Comparison of ENCODE assay signal across 15 cellular contexts in genomic region chr5:56468278-56468677, GRCh38.
DNase-seq lines count a peak whose midpoint lies in the region; ATAC-seq and TF ChIP-seq lines count a peak whose summit lies in the region.
"Had no signal": no experiment of that assay in that cellular context is flagged by ENCODE, and none has a peak within 500 bp of the region (broad histone marks: within the 10 kb centered on the region; RNA-seq: fewer than 3 reads in every experiment).

No MANE protein-coding gene starts in this region.

- 52 to 54% methylated on average over 3 of the region's 3 CpGs for WGBS in thyroid gland, 2 donors
- WGBS in hepatocyte (ENCODE audit: low lambda C conversion rate, missing lambda C conversion rate) = 69% methylated on average over 3 of the region's 3 CpGs

- H3K9me3 Mint-ChIP-seq in MCF 10A (ENCODE audit: unreplicated experiment) (no peaks in the 10 kb centered on the region), neural crest cell (no peaks in the 10 kb centered on the region)
- H3K9me3 Mint-ChIP-seq: CD4-positive, alpha-beta T cell had no signal

- CTCF ChIA-PET in MCF 10A (lab: Yijun Ruan, JAX) = no interaction called here

- no peaks in the 10 kb centered on the region for H3K27me3 ChIP-seq in breast epithelium
- no peaks in the 10 kb centered on the region for H3K27me3 ChIP-seq in thyroid gland
- no peaks in the 10 kb centered on the region for H3K27me3 ChIP-seq in hepatocyte

- intact Hi-C loops in breast epithelium (cut with DNase I; ENCODE audit: low total_unique reads) (no loop called here), MCF 10A (cut with micrococcal nuclease) (no loop called here), thyroid gland (cut with DNase I) (no loop called here)

- H4K20me1 ChIP-seq in hepatocyte (ENCODE audit: insufficient read depth, poor library complexity, severe bottlenecking) = no peaks in the 10 kb centered on the region

- H3K9me3 ChIP-seq in breast epithelium = no peaks in the 10 kb centered on the region
- H3K9me3 ChIP-seq in thyroid gland = no peaks in the 10 kb centered on the region
- no peaks in the 10 kb centered on the region for H3K9me3 ChIP-seq in hepatocyte (ENCODE audit: low read depth)
- H3K9me3 ChIP-seq: A549, Caco-2, HAP-1 had no signal

- peaks cover 7% of the 10 kb centered on the region for H3K4me1 Mint-ChIP-seq in MCF 10A (ENCODE audit: insufficient read depth, unreplicated experiment)
- H3K4me1 Mint-ChIP-seq in neural crest cell = peaks cover 27% of the 10 kb centered on the region

- no peaks in the 10 kb centered on the region for H3K36me3 Mint-ChIP-seq in MCF 10A (ENCODE audit: insufficient read depth, unreplicated experiment)
- no peaks in the 10 kb centered on the region for H3K36me3 Mint-ChIP-seq in neural crest cell (ENCODE audit: low read depth)

- H3K27ac Mint-ChIP-seq in MCF 10A (ENCODE audit: low read depth, unreplicated experiment) (no peak overlapping the region), neural crest cell (ENCODE audit: unreplicated experiment) (peak overlapping the region; percentile 53)
- H3K27ac Mint-ChIP-seq: CD4-positive, alpha-beta T cell had no signal

- TF ChIP-seq POLR2A in breast epithelium (IDR thresholded peaks at IDR 0.05) (no peak), thyroid gland (IDR thresholded peaks at IDR 0.05) (no peak)

- H3K36me3 ChIP-seq in breast epithelium (no peaks in the 10 kb centered on the region), thyroid gland (no peaks in the 10 kb centered on the region), hepatocyte (replicated peaks; ENCODE audit: insufficient read depth, low read depth) (no peaks in the 10 kb centered on the region)
- H3K36me3 ChIP-seq: HAP-1 had no signal

- no peaks in the 10 kb centered on the region for H3K27me3 Mint-ChIP-seq in MCF 10A (ENCODE audit: insufficient read depth, unreplicated experiment)
- no peaks in the 10 kb centered on the region for H3K27me3 Mint-ChIP-seq in neural crest cell (ENCODE audit: low read depth)
- H3K27me3 Mint-ChIP-seq: CD4-positive, alpha-beta T cell had no signal

- H3K4me2 ChIP-seq in hepatocyte = no peak overlapping the region
- H3K4me2 ChIP-seq: A549 had no signal

- H3K9me2 ChIP-seq in hepatocyte (replicated peaks; ENCODE audit: insufficient read depth) = no peaks in the 10 kb centered on the region

- H3K4me3 Mint-ChIP-seq in MCF 10A (ENCODE audit: unreplicated experiment) (no peak overlapping the region), neural crest cell (no peak overlapping the region)
- H3K4me3 Mint-ChIP-seq: CD4-positive, alpha-beta T cell had no signal

- H3K79me2 ChIP-seq in hepatocyte = no peaks in the 10 kb centered on the region

- no TSS peak for BruUV-seq in MCF 10A (replicated peaks; lab: Mats Ljungman, UMichigan)

- POLR2A ChIA-PET in MCF 10A (lab: Yijun Ruan, JAX) = interaction anchor here (0.8 kb wide), 1 partner anchor 15 kb away, joined by 3 read pairs; no protein-coding TSS in a partner anchor

- H3K4me3 ChIP-seq in breast epithelium (no peak overlapping the region), thyroid gland (replicated peaks in 1 of 3) (no peak overlapping the region), hepatocyte (no peak overlapping the region)
- H3K4me3 ChIP-seq: A549, HAP-1 had no signal

- H3K27ac ChIP-seq in breast epithelium = peak overlapping the region; percentile 64 to 73
- H3K27ac ChIP-seq in thyroid gland = peak overlapping the region in 2 of 3 donors; percentile 13 to 47
- no peak overlapping the region for H3K27ac ChIP-seq in hepatocyte
- H3K27ac ChIP-seq: 22Rv1, A549, C4-2B had no signal

- H3K4me1 ChIP-seq in breast epithelium (peaks cover 0 to 3% of the 10 kb centered on the region in 2 donors), thyroid gland (peaks cover 16 to 52% of the 10 kb centered on the region in 2 donors), hepatocyte (ENCODE audit: insufficient read depth) (peaks cover 8% of the 10 kb centered on the region)
- H3K4me1 ChIP-seq: HAP-1 had no signal

- TF ChIP-seq CTCF in breast epithelium (IDR thresholded peaks at IDR 0.05) (no peak), MCF 10A (IDR thresholded peaks at IDR 0.05; ENCODE audit: unreplicated experiment) (no peak), neural crest cell (conservative IDR thresholded peaks at IDR 0.05) (no peak), thyroid gland (IDR thresholded peaks at IDR 0.05) (no peak), hepatocyte (IDR thresholded peaks at IDR 0.05; ENCODE audit: poor library complexity) (no peak)

- no peak for ATAC-seq in stimulated activated naive CD8-positive, alpha-beta T cell treated with anti-CD3 and anti-CD28 coated beads, Interleukin-15, Interleukin-2, amounts not matched to agents 100 U/mL and 50 U/mL, for 24 hours
- ATAC-seq: A549 had no signal

- DNase-seq in breast epithelium (ENCODE audit: low spot score in 2 of 2) (peak in 1 of 2 donors; percentile 22), MCF 10A (ENCODE audit: unreplicated experiment) (no peak), left kidney (ENCODE audit: low read depth, low spot score) (peak; percentile 78), neural crest cell (ENCODE audit: low read depth, low spot score) (no peak), thyroid gland (no peak), hepatocyte (ENCODE audit: low spot score) (no peak), NCI-H1417 (lab: John Stamatoyannopoulos, UW) (no peak)
- no peak for DNase-seq in stimulated activated naive CD8-positive, alpha-beta T cell treated with anti-CD3 and anti-CD28 coated beads, Interleukin-15, Interleukin-2, amounts not matched to agents 100 U/mL and 50 U/mL, for 24 hours
- DNase-seq: AML-193; Caco-2; CD4-positive, alpha-beta T cell had no signal

- no peak overlapping the region for H2AFZ ChIP-seq in hepatocyte
